In genomic region chr10:17682236-17682946, GRCh38 we compare ENCODE assay signal across 16 cellular contexts. TPM values are rescaled to one million over a fixed set of nuclear protein-coding genes. Genes with fewer than 3 reads are reported as not detected.
DNase-seq lines count a peak whose midpoint lies in the region; ATAC-seq and TF ChIP-seq lines count a peak whose summit lies in the region.
"Had no signal": no experiment of that assay in that cellular context is flagged by ENCODE, and none has a peak within 500 bp of the region (broad histone marks: within the 10 kb centered on the region; RNA-seq: fewer than 3 reads in every experiment).

No MANE protein-coding gene starts in this region.

- DNase-seq in stimulated activated naive CD8-positive, alpha-beta T cell treated with anti-CD3 and anti-CD28 coated beads, Interleukin-15, Interleukin-2, amounts not matched to agents 100 U/mL and 50 U/mL, for 24 hours, result no peak
- DNase-seq in T-helper 17 cell, result no peak
- DNase-seq in epidermal melanocyte (ENCODE audit: insufficient read length, low spot score), result peak; percentile 35
- DNase-seq in tibial nerve (ENCODE audit: low spot score in 2 of 2), result no peak
- no peak for DNase-seq in SW 1271 (lab: John Stamatoyannopoulos, UW)
- DNase-seq: amygdala, head of caudate nucleus, HFFc6, left cardiac atrium, NCI-H2227 treated with DMSO at 0.1 percent for 48 hours, T1000 had no signal

- H3K27me3 Mint-ChIP-seq in stimulated activated naive CD8-positive, alpha-beta T cell treated with anti-CD3 and anti-CD28 coated beads, Interleukin-15, Interleukin-2, amounts not matched to agents 100 ng/mL and 50 ng/mL, for 24 hours, result no peaks in the 10 kb centered on the region
- no peaks in the 10 kb centered on the region for H3K27me3 Mint-ChIP-seq in T-helper 17 cell

- 44 to 45% methylated on average over 2 of the region's 2 CpGs for WGBS in tibial nerve, 2 donors

- TF ChIP-seq CTCF in tibial nerve (IDR thresholded peaks at IDR 0.05), result no peak

- peaks cover 40% of the 10 kb centered on the region for H3K36me3 Mint-ChIP-seq in stimulated activated naive CD8-positive, alpha-beta T cell treated with anti-CD3 and anti-CD28 coated beads, Interleukin-15, Interleukin-2, amounts not matched to agents 100 ng/mL and 50 ng/mL, for 24 hours (ENCODE audit: low read depth)
- H3K36me3 Mint-ChIP-seq in T-helper 17 cell (ENCODE audit: low read depth), result peaks cover 2% of the 10 kb centered on the region

- no peak for TF ChIP-seq POLR2A in tibial nerve (IDR thresholded peaks at IDR 0.05)

- H3K4me3 Mint-ChIP-seq in stimulated activated naive CD8-positive, alpha-beta T cell treated with anti-CD3 and anti-CD28 coated beads, Interleukin-15, Interleukin-2, amounts not matched to agents 100 ng/mL and 50 ng/mL, for 24 hours, result peak overlapping the region; percentile 25
- H3K4me3 Mint-ChIP-seq in T-helper 17 cell, result peak overlapping the region; percentile 72
- H3K4me3 Mint-ChIP-seq: HFFc6 had no signal

- peak overlapping the region in 3 of 4 donors; percentile 11 to 57 (median 55) for H3K27ac ChIP-seq in tibial nerve
- H3K27ac ChIP-seq: C4-2B had no signal

- H3K4me1 Mint-ChIP-seq in stimulated activated naive CD8-positive, alpha-beta T cell treated with anti-CD3 and anti-CD28 coated beads, Interleukin-15, Interleukin-2, amounts not matched to agents 100 ng/mL and 50 ng/mL, for 24 hours (ENCODE audit: low read depth), result peaks cover 64% of the 10 kb centered on the region
- peaks cover 31% of the 10 kb centered on the region for H3K4me1 Mint-ChIP-seq in T-helper 17 cell

- H3K9me3 ChIP-seq in T-helper 17 cell (ENCODE audit: control insufficient read depth, low read length, poor library complexity, severe bottlenecking) (no peaks in the 10 kb centered on the region), tibial nerve (peaks cover 0 to 9% (median 0%) of the 10 kb centered on the region in 4 donors)

- no peaks in the 10 kb centered on the region for H3K36me3 ChIP-seq in tibial nerve

- no peak for TF ChIP-seq EP300 in tibial nerve (IDR thresholded peaks at IDR 0.05)

- no peaks in the 10 kb centered on the region for H3K9me3 Mint-ChIP-seq in stimulated activated naive CD8-positive, alpha-beta T cell treated with anti-CD3 and anti-CD28 coated beads, Interleukin-15, Interleukin-2, amounts not matched to agents 100 ng/mL and 50 ng/mL, for 24 hours
- H3K9me3 Mint-ChIP-seq: HFFc6 had no signal

- no peak overlapping the region for H3K4me3 ChIP-seq in tibial nerve

- H3K27ac Mint-ChIP-seq in stimulated activated naive CD8-positive, alpha-beta T cell treated with anti-CD3 and anti-CD28 coated beads, Interleukin-15, Interleukin-2, amounts not matched to agents 100 ng/mL and 50 ng/mL, for 24 hours, result peak overlapping the region; percentile 23
- H3K27ac Mint-ChIP-seq in T-helper 17 cell, result peak overlapping the region; percentile 90
- H3K27ac Mint-ChIP-seq: HFFc6 had no signal

- no peaks in the 10 kb centered on the region for H3K27me3 ChIP-seq in tibial nerve

- no peak for ATAC-seq in stimulated activated naive CD8-positive, alpha-beta T cell treated with anti-CD3 and anti-CD28 coated beads, Interleukin-15, Interleukin-2, amounts not matched to agents 100 U/mL and 50 U/mL, for 24 hours
- ATAC-seq in T-helper 17 cell (no peak), HG02642 (IDR thresholded peaks at IDR 0.05; ENCODE audit: poor library complexity, unreplicated experiment) (no peak), GM21717 (IDR thresholded peaks at IDR 0.05; ENCODE audit: unreplicated experiment) (no peak)
- ATAC-seq: left cardiac atrium, sciatic nerve had no signal

- peaks cover 0 to 21% (median 0%) of the 10 kb centered on the region in 4 donors for H3K4me1 ChIP-seq in tibial nerve

RNA-seq across cellular contexts. Expression of gene STAM, which starts 38.4 kb away (rescaled TPM):
- total RNA-seq in T-helper 17 cell, result 10 to 100 TPM; 55.9 to 65.8 TPM
- 10 to 100 TPM; 17.3 to 28.2 (median 25.1) TPM for total RNA-seq in tibial nerve
